20 cellular contexts compared by ENCODE assay signal in genomic region chr4:5503295-5503694, GRCh38.
DNase-seq lines count a peak whose midpoint lies in the region; ATAC-seq and TF ChIP-seq lines count a peak whose summit lies in the region.
"Had no signal": no experiment of that assay in that cellular context is flagged by ENCODE, and none has a peak within 500 bp of the region (broad histone marks: within the 10 kb centered on the region; RNA-seq: fewer than 3 reads in every experiment).

No MANE protein-coding gene starts in this region.

- intact Hi-C loops in adrenal gland (cut with DNase I) = no loop called here

- DNase-seq in DMS 273 (lab: John Stamatoyannopoulos, UW; ENCODE audit: unreplicated experiment) = peak; percentile 5
- DNase-seq in DMS 273 treated with DMSO at 0.1 percent for 48 hours (lab: John Stamatoyannopoulos, UW) = no peak
- peak; percentile 94 for DNase-seq in myocyte (ENCODE audit: low read depth)
- DNase-seq in retina = peak; percentile 65
- no peak for DNase-seq in T-cell
- no peak for DNase-seq in adrenal gland
- no peak for DNase-seq in stimulated activated CD4-positive, alpha-beta T cell treated with anti-CD3 and anti-CD28 coated beads, Interleukin-2, amount 100 ng/mL, for 24 hours
- DNase-seq: Calu3, MV-4-11, NCI-H187, NCI-H2081 treated with DMSO at 0.1 percent for 48 hours, NCI-H2171, NCI-H226, NCI-H510A, SIG-M5 had no signal

- H3K27me3 ChIP-seq in adrenal gland = no peaks in the 10 kb centered on the region

- H3K4me1 Mint-ChIP-seq in T-cell = no peaks in the 10 kb centered on the region
- H3K4me1 Mint-ChIP-seq: IgD-negative memory B cell had no signal

- peaks cover 0 to 13% of the 10 kb centered on the region in 2 donors for H3K27me3 Mint-ChIP-seq in T-cell

- no peak overlapping the region for H3K4me3 Mint-ChIP-seq in T-cell
- H3K4me3 Mint-ChIP-seq: IgD-negative memory B cell had no signal

- H3K36me3 Mint-ChIP-seq in T-cell = no peaks in the 10 kb centered on the region

- H3K27ac Mint-ChIP-seq in T-cell = no peak overlapping the region
- H3K27ac Mint-ChIP-seq: IgD-negative memory B cell had no signal

- peaks cover 0 to 16% (median 2%) of the 10 kb centered on the region in 3 donors for H3K9me3 Mint-ChIP-seq in T-cell

- no peaks in the 10 kb centered on the region for H3K36me3 ChIP-seq in adrenal gland (replicated peaks in 1 of 2)

- H3K4me1 ChIP-seq in adrenal gland (replicated peaks in 1 of 2) = no peaks in the 10 kb centered on the region

- TF ChIP-seq CTCF in VCaP (conservative IDR thresholded peaks at IDR 0.05) (no peak), adrenal gland (IDR thresholded peaks at IDR 0.05) (no peak)

- WGBS in adrenal gland, 4 donors = 72 to 79% (median 76%) methylated on average over 5 of the region's 5 CpGs

- no peak for TF ChIP-seq POLR2A in adrenal gland (IDR thresholded peaks at IDR 0.05)

- peak overlapping the region; percentile 22; the same call in 1 of the 2 replicates for H3K27ac ChIP-seq in VCaP
- no peak overlapping the region for H3K27ac ChIP-seq in adrenal gland
- H3K27ac ChIP-seq: 22Rv1, KMS-11 had no signal

- ATAC-seq in T-cell (replicated peaks in 1 of 4) = no peak
- ATAC-seq: HCT116 had no signal

- no peak overlapping the region for H3K4me3 ChIP-seq in adrenal gland

- CTCF ChIA-PET in T-cell (lab: Charles Lee) = no interaction called here

- POLR2A ChIA-PET in T-cell (lab: Charles Lee) = no interaction called here

- H3K9me3 ChIP-seq in adrenal gland (replicated peaks in 1 of 3) = no peaks in the 10 kb centered on the region

Comparison
In these comparisons a context has a peak if more than half of its experiments do, and no peak if none do; other contexts are left out.
1. DNase-seq: peak in DMS 273 (single experiment), myocyte (single experiment) and retina (single experiment); none in DMS 273 treated with DMSO at 0.1 percent for 48 hours (single experiment), T-cell (0 of 34), adrenal gland (0 of 7) and stimulated activated CD4-positive, alpha-beta T cell treated with anti-CD3 and anti-CD28 coated beads, Interleukin-2, amount 100 ng/mL, for 24 hours (0 of 2).